8 cellular contexts compared by ENCODE assay signal in genomic region chr3:140128217-140129137, GRCh38.
A peak's percentile ranks its signal among the peaks of the same experiment; 100 is the strongest.
DNase-seq lines count a peak whose midpoint lies in the region; ATAC-seq, FAIRE-seq and TF ChIP-seq lines count a peak whose summit lies in the region.

No MANE protein-coding gene starts in this region.

- H3K36me3 ChIP-seq in Loucy (ENCODE audit: insufficient read depth, low read length) = no peaks in the 10 kb centered on the region

- FAIRE-seq in D721Med (lab: Jason Lieb, UNC) = peak; percentile 16

- ATAC-seq in WTC11 (peak; percentile 99), HG03378 (IDR thresholded peaks at IDR 0.05; ENCODE audit: unreplicated experiment) (no peak)

- no peaks in the 10 kb centered on the region for H3K9me3 Mint-ChIP-seq in WTC11

- H3K9ac ChIP-seq in Loucy (ENCODE audit: low read depth, low read length, poor library complexity, severe bottlenecking) = no peak overlapping the region

- H2AFZ ChIP-seq in Loucy (ENCODE audit: low read length) = peak overlapping the region; percentile 44; the same call in 1 of the 2 replicates

- no peak overlapping the region for H3K4me3 Mint-ChIP-seq in WTC11

- no peaks in the 10 kb centered on the region for H3K27me3 ChIP-seq in Loucy (ENCODE audit: insufficient read depth, low read length, poor library complexity, severe bottlenecking)

- H3K79me2 ChIP-seq in Loucy (ENCODE audit: insufficient read depth, low read length) = no peaks in the 10 kb centered on the region

- no peaks in the 10 kb centered on the region for H3K9me2 ChIP-seq in Loucy (replicated peaks; ENCODE audit: low read depth, low read length)

- no peak overlapping the region for H3K4me3 ChIP-seq in Loucy (ENCODE audit: low read length, poor library complexity, severe bottlenecking)

- no peaks in the 10 kb centered on the region for H3K9me3 ChIP-seq in Loucy (ENCODE audit: insufficient read depth, low read depth, low read length)

- no peaks in the 10 kb centered on the region for H3K36me3 Mint-ChIP-seq in WTC11

- TF ChIP-seq CTCF in D721Med (IDR thresholded peaks at IDR 0.05; ENCODE audit: insufficient read depth, missing control alignments) = peak; percentile 71
- TF ChIP-seq CTCF in Loucy (conservative IDR thresholded peaks at IDR 0.05; ENCODE audit: low read length) = peak; percentile 63
- peak; percentile 47; the same call in 1 of the 2 replicates for TF ChIP-seq CTCF in WTC11 (IDR thresholded peaks at IDR 0.05)

- peaks cover 16% of the 10 kb centered on the region for H3K4me1 Mint-ChIP-seq in WTC11

- CTCF ChIA-PET in WTC11 (lab: Charles Lee) = interaction anchor here (0.6 to 2.4 kb wide), 39 partner anchors 9 to 608 kb away, joined by 3 to 21 read pairs (median 4); no protein-coding TSS in a partner anchor

- no peaks in the 10 kb centered on the region for H4K20me1 ChIP-seq in Loucy (ENCODE audit: insufficient read depth, low read length, poor library complexity, severe bottlenecking)

- POLR2A ChIA-PET in WTC11 (lab: Charles Lee) = interaction anchor here (0.6 to 0.7 kb wide), 2 partner anchors 24 to 666 kb away, joined by 3 read pairs; no protein-coding TSS in a partner anchor

- H3K27ac Mint-ChIP-seq in WTC11 = no peak overlapping the region

- peak overlapping the region; percentile 46 for H3K4me2 ChIP-seq in Loucy (ENCODE audit: low read depth, low read length, poor library complexity, severe bottlenecking)

- H3K4me1 ChIP-seq in Loucy (ENCODE audit: insufficient read depth, low read length, poor library complexity, severe bottlenecking) = peaks cover 23% of the 10 kb centered on the region

- no peaks in the 10 kb centered on the region; the same call in 1 of the 2 replicates for H3K27me3 Mint-ChIP-seq in WTC11 (ENCODE audit: low read depth)

- no peaks in the 10 kb centered on the region for H3F3A ChIP-seq in Loucy (ENCODE audit: low read depth)

- peak; percentile 27 for DNase-seq in D721Med (ENCODE audit: insufficient read length, low spot score)
- DNase-seq in GM19240 (ENCODE audit: insufficient read length, low spot score) = peak; percentile 22
- DNase-seq in WTC11 (ENCODE audit: low spot score) = peak; percentile 80
- DNase-seq in islet precursor cell = peak; percentile 75
- no peak for DNase-seq in NCI-H1436 (lab: John Stamatoyannopoulos, UW)
- DNase-seq in NK-92 treated with Interleukin-12 subunit alpha and Interleukin-12 subunit beta, amount 100 ng/mL, for 24 hours (lab: John Stamatoyannopoulos, UW) = no peak

TF ChIP-seq in WTC11, 78 proteins besides CTCF, POLR2A, EP300 and RAD21:
- TF ChIP-seq NFE2L1 (CRISPR knock-in tag; IDR thresholded peaks at IDR 0.05) (0 out of 2 replicates have a peak, but pooled peaks have one; percentile 14), MYBL2 (CRISPR knock-in tag; IDR thresholded peaks at IDR 0.05) (no peak)

Comparison
In these comparisons a context has a peak if more than half of its experiments do, and no peak if none do; other contexts are left out.
1. DNase-seq: peak in D721Med (single experiment), GM19240 (single experiment), WTC11 (single experiment) and islet precursor cell (single experiment); none in NCI-H1436 (single experiment) and NK-92 treated with Interleukin-12 subunit alpha and Interleukin-12 subunit beta, amount 100 ng/mL, for 24 hours (single experiment).
2. Peak in every context shown above with its lines, with median percentiles within 50 percentile points of each other: CTCF ChIP-seq.